18 cellular contexts compared by ENCODE assay signal in the genomic region with DNA sequence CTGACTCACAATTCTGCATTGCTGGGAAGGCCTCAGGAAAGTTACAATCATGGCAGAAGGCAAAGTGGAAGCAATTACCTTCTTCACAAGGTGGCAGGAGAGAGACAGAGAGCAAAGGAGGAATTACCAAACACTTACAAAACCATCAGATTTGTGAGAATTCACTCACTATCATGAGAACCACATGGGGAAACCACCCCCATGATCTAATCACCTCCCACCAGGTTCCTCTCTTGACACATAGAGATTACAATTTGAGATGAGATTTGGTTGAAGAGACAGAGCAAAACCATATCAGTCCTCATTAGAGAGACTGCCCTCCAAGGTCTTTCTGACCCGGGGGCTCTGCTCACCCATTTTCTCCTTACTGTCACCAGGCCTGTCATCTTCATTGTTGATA.
A peak's percentile ranks its signal among the peaks of the same experiment; 100 is the strongest.
DNase-seq lines count a peak whose midpoint lies in the region; ATAC-seq lines count a peak whose summit lies in the region.
"Had no signal": no experiment of that assay in that cellular context is flagged by ENCODE, and none has a peak within 500 bp of the region (broad histone marks: within the 10 kb centered on the region; RNA-seq: fewer than 3 reads in every experiment).

No MANE protein-coding gene starts in this region.

- H3K27ac ChIP-seq in mesendoderm (ENCODE audit: low read depth, low read length) = no peak overlapping the region
- H3K27ac ChIP-seq: 22Rv1; A549; BLaER1 treated with 17β-estradiol and CSF1 and Interleukin-3, amounts not matched to agents 10 nM and 100 nM; C4-2B had no signal

- ATAC-seq in activated T-cell treated with anti-CD3 and anti-CD28 coated beads, Interleukin-2, amount 50 U/mL, for 72 hours (replicated peaks in 1 of 2) = peak in 1 of 2 donors; percentile 43
- ATAC-seq: A549; CD8-positive, alpha-beta T cell; GM12878 had no signal

- no peak overlapping the region for H3K23ac ChIP-seq in mesendoderm (ENCODE audit: low read length)

- H3K79me2 ChIP-seq in mesendoderm (ENCODE audit: control insufficient read depth, insufficient read depth, low read length) = no peaks in the 10 kb centered on the region

- no peak overlapping the region for H2BK15ac ChIP-seq in mesendoderm (replicated peaks; ENCODE audit: low read depth)

- H3K56ac ChIP-seq in mesendoderm (ENCODE audit: low read length) = no peak overlapping the region

- no peaks in the 10 kb centered on the region for H3K79me1 ChIP-seq in mesendoderm (ENCODE audit: low read length)

- WGBS in mesendoderm (ENCODE audit: extremely low coverage, insufficient coverage, low lambda C conversion rate) = no CpG with 5 or more reads among the region's 1 CpG

- no peak overlapping the region for H3K4me3 Mint-ChIP-seq in activated T-cell treated with anti-CD3 and anti-CD28 coated beads, Interleukin-2, amount 50 U/mL, for 72 hours
- H3K4me3 Mint-ChIP-seq: B cell; CD4-positive, alpha-beta T cell; CD8-positive, alpha-beta T cell had no signal

- H3K27me3 ChIP-seq in mesendoderm (ENCODE audit: insufficient read depth, low read length, poor library complexity) = no peaks in the 10 kb centered on the region
- H3K27me3 ChIP-seq: BLaER1 treated with 17β-estradiol and CSF1 and Interleukin-3, amounts not matched to agents 10 nM and 100 nM had no signal

- H2AK5ac ChIP-seq in mesendoderm (ENCODE audit: low read length) = no peak overlapping the region

- no peaks in the 10 kb centered on the region for H3K36me3 ChIP-seq in mesendoderm (ENCODE audit: control insufficient read depth, insufficient read depth, low read length)
- H3K36me3 ChIP-seq: BLaER1 treated with 17β-estradiol and CSF1 and Interleukin-3, amounts not matched to agents 10 nM and 100 nM had no signal

- H3K4me1 Mint-ChIP-seq in activated T-cell treated with anti-CD3 and anti-CD28 coated beads, Interleukin-2, amount 50 U/mL, for 72 hours (ENCODE audit: low read depth) = no peaks in the 10 kb centered on the region
- H3K4me1 Mint-ChIP-seq: B cell had no signal

- H2BK5ac ChIP-seq in mesendoderm (ENCODE audit: low read length) = no peak overlapping the region

- peaks cover 6 to 9% of the 10 kb centered on the region in 2 donors for H3K36me3 Mint-ChIP-seq in activated T-cell treated with anti-CD3 and anti-CD28 coated beads, Interleukin-2, amount 50 U/mL, for 72 hours (ENCODE audit: insufficient read depth in 2 of 2)
- H3K36me3 Mint-ChIP-seq: CD8-positive, alpha-beta T cell had no signal

- H4K8ac ChIP-seq in mesendoderm (ENCODE audit: low read depth, low read length) = no peak overlapping the region

- no peak overlapping the region for H4K5ac ChIP-seq in mesendoderm (ENCODE audit: low read length)

- peak overlapping the region; percentile 74 for H3K27ac Mint-ChIP-seq in activated T-cell treated with anti-CD3 and anti-CD28 coated beads, Interleukin-2, amount 50 U/mL, for 72 hours
- H3K27ac Mint-ChIP-seq: B cell; CD4-positive, alpha-beta T cell; CD8-positive, alpha-beta T cell had no signal

- H3K18ac ChIP-seq in mesendoderm (ENCODE audit: low read length) = no peak overlapping the region

- no peaks in the 10 kb centered on the region for H3K4me1 ChIP-seq in mesendoderm (ENCODE audit: control insufficient read depth, low read depth, low read length)
- H3K4me1 ChIP-seq: A549; BLaER1 treated with 17β-estradiol and CSF1 and Interleukin-3, amounts not matched to agents 10 nM and 100 nM; Caco-2 had no signal

- no peak for DNase-seq in activated T-cell treated with anti-CD3 and anti-CD28 coated beads, Interleukin-2, amount 50 U/mL, for 72 hours
- no peak for DNase-seq in activated T-cell treated with anti-CD3 and anti-CD28 coated beads, Interleukin-2, amount 50 U/mL, for 1 hour
- peak; percentile 46 for DNase-seq in mesendoderm
- DNase-seq in NCI-H146 (lab: John Stamatoyannopoulos, UW) = no peak
- no peak for DNase-seq in GM03348 (ENCODE audit: low spot score)
- DNase-seq: AML-193; Caco-2; Calu3; CD4-positive, alpha-beta T cell; CD8-positive, alpha-beta T cell; DMS79 treated with DMSO at 0.1 percent for 48 hours; GF-D8 had no signal

- H3K4me2 ChIP-seq in mesendoderm (ENCODE audit: low read length) = no peak overlapping the region
- H3K4me2 ChIP-seq: A549; BLaER1 treated with 17β-estradiol and CSF1 and Interleukin-3, amounts not matched to agents 10 nM and 100 nM had no signal

- H3K4me3 ChIP-seq in mesendoderm (ENCODE audit: low read length) = no peak overlapping the region
- H3K4me3 ChIP-seq: A549; BLaER1 treated with 17β-estradiol and CSF1 and Interleukin-3, amounts not matched to agents 10 nM and 100 nM; GM12878 had no signal

- no peak overlapping the region for H2BK120ac ChIP-seq in mesendoderm (ENCODE audit: low read depth, low read length)

- no peak overlapping the region for H3K4ac ChIP-seq in mesendoderm (ENCODE audit: low read depth, low read length)

- H3K27me3 Mint-ChIP-seq in activated T-cell treated with anti-CD3 and anti-CD28 coated beads, Interleukin-2, amount 50 U/mL, for 72 hours (ENCODE audit: low read depth) = no peaks in the 10 kb centered on the region
- H3K27me3 Mint-ChIP-seq: B cell; CD4-positive, alpha-beta T cell had no signal

- peaks cover 12 to 14% of the 10 kb centered on the region in 2 donors for H3K9me3 Mint-ChIP-seq in activated T-cell treated with anti-CD3 and anti-CD28 coated beads, Interleukin-2, amount 50 U/mL, for 72 hours

- H3K9ac ChIP-seq in mesendoderm (ENCODE audit: low read length) = no peak overlapping the region
- H3K9ac ChIP-seq: BLaER1 treated with 17β-estradiol and CSF1 and Interleukin-3, amounts not matched to agents 10 nM and 100 nM had no signal
